ENCODE assay signal across 8 cellular contexts in genomic region chr6:49409951-49410542, GRCh38. TPM values are rescaled to one million over a fixed set of nuclear protein-coding genes. Genes with fewer than 3 reads are reported as not detected.
DNase-seq lines count a peak whose midpoint lies in the region; ATAC-seq and TF ChIP-seq lines count a peak whose summit lies in the region.

No MANE protein-coding gene starts in this region.

- H3K27ac ChIP-seq in gastrocnemius medialis: no peak overlapping the region

- intact Hi-C loops in Right ventricle myocardium inferior (cut with DNase I) (loop anchor here (5.0 kb wide), 1 partner anchor 238 kb away; no protein-coding TSS in a partner anchor), cardiac septum (cut with DNase I) (loop anchor here (5.0 kb wide), 1 partner anchor 1623 kb away; no protein-coding TSS in a partner anchor), gastrocnemius medialis (cut with DNase I; ENCODE audit: low total_unique reads) (loop anchor here (5.0 kb wide), 1 partner anchor 1623 kb away; no protein-coding TSS in a partner anchor)

- H3K27me3 ChIP-seq in gastrocnemius medialis: no peaks in the 10 kb centered on the region

- in situ Hi-C loops in gastrocnemius medialis (cut with MboI; ENCODE audit: low sequenced_read_pairs in 4 of 4): loop anchor here (10.0 to 25.0 kb wide), 2 partner anchors 1623 to 1625 kb away; partner anchors contain the start of gene OPN5 (in 4 of the 4)

- no peak overlapping the region for H3K4me3 ChIP-seq in gastrocnemius medialis

- TF ChIP-seq POLR2A in gastrocnemius medialis (IDR thresholded peaks at IDR 0.05): no peak

- H3K9me3 ChIP-seq in gastrocnemius medialis: no peaks in the 10 kb centered on the region

- DNase-seq in Right ventricle myocardium inferior (ENCODE audit: missing footprints) (no peak), cardiac septum (ENCODE audit: low spot score) (no peak), NCI-H1417 treated with DMSO at 0.1 percent for 48 hours (lab: John Stamatoyannopoulos, UW) (peak; percentile 14), T follicular helper cell (ENCODE audit: low read depth) (peak; percentile 22), amniotic stem cell (lab: John Stamatoyannopoulos, UW) (peak; percentile 40), hepatic stellate cell (ENCODE audit: low spot score) (peak; percentile 13), gastrocnemius medialis (peak in 1 of 2 donors; percentile 26)

- H3K4me1 ChIP-seq in gastrocnemius medialis: no peaks in the 10 kb centered on the region

- ATAC-seq in Right ventricle myocardium inferior (peak; percentile 60), HG02763 (IDR thresholded peaks at IDR 0.05; ENCODE audit: unreplicated experiment) (peak; percentile 90), gastrocnemius medialis (peak; percentile 66)

- H3K36me3 ChIP-seq in gastrocnemius medialis: no peaks in the 10 kb centered on the region

- TF ChIP-seq CTCF in gastrocnemius medialis (IDR thresholded peaks at IDR 0.05 in 4 of 5, conservative IDR thresholded peaks at IDR 0.05 in 1 of 5): peak; percentile 56 to 79 (median 64)

RNA-seq across cellular contexts. Expression of gene MMUT, which starts 53.0 kb away (rescaled TPM):
- 32.7 TPM for total RNA-seq in Right ventricle myocardium inferior
- 33.6 TPM for total RNA-seq in cardiac septum
- 10 to 100 TPM in 3 of 4 donors, 1 to 10 TPM in 1; 6.7 to 16.9 (median 14.4) TPM for total RNA-seq in gastrocnemius medialis

RNA-seq across cellular contexts. Expression of gene CENPQ, which starts 53.1 kb away (rescaled TPM):
- total RNA-seq in Right ventricle myocardium inferior: 4.3 TPM
- total RNA-seq in cardiac septum: 3.4 TPM
- total RNA-seq in gastrocnemius medialis: 1 to 10 TPM; 1.3 to 5.0 (median 3.5) TPM

Comparison
In these comparisons a context has a peak if more than half of its experiments do, and no peak if none do; other contexts are left out.
1. DNase-seq: peak in NCI-H1417 treated with DMSO at 0.1 percent for 48 hours (single experiment), T follicular helper cell (single experiment), amniotic stem cell (single experiment) and hepatic stellate cell (single experiment); none in Right ventricle myocardium inferior (single experiment) and cardiac septum (single experiment).
2. Peak in every context shown above with its lines, with median percentiles within 50 percentile points of each other: ATAC-seq.